ENCODE assay signal across 8 cellular contexts in genomic region chr6:97068211-97068610, GRCh38.
DNase-seq lines count a peak whose midpoint lies in the region; ATAC-seq and TF ChIP-seq lines count a peak whose summit lies in the region.

No MANE protein-coding gene starts in this region.

- no peaks in the 10 kb centered on the region for H3K4me1 ChIP-seq in heart left ventricle
- no peaks in the 10 kb centered on the region for H3K4me1 ChIP-seq in right atrium auricular region
- H3K4me1 ChIP-seq in OCI-LY7 (ENCODE audit: insufficient read depth, low read length, poor library complexity, severe bottlenecking), result no peaks in the 10 kb centered on the region
- H3K4me1 ChIP-seq in tibial nerve, result no peaks in the 10 kb centered on the region

- ATAC-seq in heart left ventricle (no peak), HG02798 (IDR thresholded peaks at IDR 0.05; ENCODE audit: poor library complexity, unreplicated experiment) (no peak), HG02885 (IDR thresholded peaks at IDR 0.05; ENCODE audit: poor library complexity, unreplicated experiment) (no peak)

- POLR2A ChIA-PET in OCI-LY7 (lab: Charles Lee), result no interaction called here

- H3K36me3 ChIP-seq in heart left ventricle, result no peaks in the 10 kb centered on the region
- H3K36me3 ChIP-seq in right atrium auricular region, result no peaks in the 10 kb centered on the region
- no peaks in the 10 kb centered on the region for H3K36me3 ChIP-seq in OCI-LY7 (ENCODE audit: insufficient read depth, low read length)
- H3K36me3 ChIP-seq in tibial nerve, result no peaks in the 10 kb centered on the region

- H2AFZ ChIP-seq in OCI-LY7 (ENCODE audit: low read length), result no peak overlapping the region

- H3K9me2 ChIP-seq in OCI-LY7 (ENCODE audit: insufficient read depth, low read length), result no peaks in the 10 kb centered on the region

- no peak for TF ChIP-seq EP300 in tibial nerve (IDR thresholded peaks at IDR 0.05)

- intact Hi-C loops in heart left ventricle (cut with DNase I) (loop anchor here in 8 of 10 donors (5.0 to 10.0 kb wide), 3 partner anchors 324 to 523 kb away; no protein-coding TSS in a partner anchor), OCI-LY7 (cut with micrococcal nuclease; ENCODE audit: unreplicated experiment) (loop anchor here (1.0 kb wide), 1 partner anchor 326 kb away; no protein-coding TSS in a partner anchor)

- H3K4me2 ChIP-seq in OCI-LY7 (ENCODE audit: low read length), result no peak overlapping the region

- 54 to 69% (median 61%) methylated on average over 1 of the region's 1 CpG for WGBS in heart left ventricle, 4 donors
- 49% methylated on average over 1 of the region's 1 CpG for WGBS in tibial nerve, 2 donors

- no peaks in the 10 kb centered on the region for H3K9me3 ChIP-seq in heart left ventricle
- no peaks in the 10 kb centered on the region for H3K9me3 ChIP-seq in right atrium auricular region
- H3K9me3 ChIP-seq in OCI-LY7 (ENCODE audit: low read length), result no peaks in the 10 kb centered on the region
- no peaks in the 10 kb centered on the region for H3K9me3 ChIP-seq in tibial nerve

- H3K27me3 ChIP-seq in heart left ventricle, result no peaks in the 10 kb centered on the region
- no peaks in the 10 kb centered on the region for H3K27me3 ChIP-seq in right atrium auricular region
- H3K27me3 ChIP-seq in tibial nerve, result no peaks in the 10 kb centered on the region

- no peak for DNase-seq in heart left ventricle
- no peak for DNase-seq in right atrium auricular region (ENCODE audit: low spot score)
- DNase-seq in OCI-LY7 (ENCODE audit: low spot score), result peak; percentile 43
- DNase-seq in erythroblast (lab: John Stamatoyannopoulos, UW), result peak; percentile 29 to 53
- no peak for DNase-seq in tibial nerve (ENCODE audit: low spot score in 2 of 2)
- no peak for DNase-seq in iPS-NIHi7 (ENCODE audit: extremely low spot score)

- H4K20me1 ChIP-seq in OCI-LY7 (ENCODE audit: insufficient read depth, low read length), result no peaks in the 10 kb centered on the region

- TF ChIP-seq POLR2A in heart left ventricle (IDR thresholded peaks at IDR 0.05), result no peak
- TF ChIP-seq POLR2A in erythroblast (IDR thresholded peaks at IDR 0.05; ENCODE audit: low read length), result no peak
- no peak for TF ChIP-seq POLR2A in tibial nerve (IDR thresholded peaks at IDR 0.05)

- no peaks in the 10 kb centered on the region for H3K79me2 ChIP-seq in OCI-LY7 (ENCODE audit: insufficient read depth, low read depth, low read length)

- BruUV-seq in OCI-LY7 (replicated peaks; lab: Mats Ljungman, UMichigan), result no TSS peak

- peak in 10 of 12 donors; percentile 17 to 62 (median 48) for TF ChIP-seq CTCF in heart left ventricle (IDR thresholded peaks at IDR 0.05)
- peak in 1 of 2 donors; percentile 58 for TF ChIP-seq CTCF in right atrium auricular region (IDR thresholded peaks at IDR 0.05)
- TF ChIP-seq CTCF in OCI-LY7 (conservative IDR thresholded peaks at IDR 0.05; ENCODE audit: low read length), result peak; percentile 89
- TF ChIP-seq CTCF in tibial nerve (IDR thresholded peaks at IDR 0.05), result peak; percentile 14 to 43 (median 33)

- CTCF ChIA-PET in OCI-LY7 (lab: Charles Lee; ENCODE audit: unreplicated experiment), result no interaction called here

- H3K27ac ChIP-seq in heart left ventricle, result no peak overlapping the region
- no peak overlapping the region for H3K27ac ChIP-seq in right atrium auricular region
- no peak overlapping the region for H3K27ac ChIP-seq in OCI-LY7 (ENCODE audit: low read depth, low read length, poor library complexity, severe bottlenecking)
- H3K27ac ChIP-seq in tibial nerve, result no peak overlapping the region

- H3K4me3 ChIP-seq in heart left ventricle (no peak overlapping the region), right atrium auricular region (no peak overlapping the region), OCI-LY7 (ENCODE audit: low read depth, low read length, poor library complexity, severe bottlenecking) (no peak overlapping the region), tibial nerve (no peak overlapping the region)

Comparison
In these comparisons a context has a peak if more than half of its experiments do, and no peak if none do; other contexts are left out.
1. DNase-seq: peak in OCI-LY7 (single experiment) and erythroblast (2 of 2); none in heart left ventricle (0 of 5), right atrium auricular region (single experiment), tibial nerve (0 of 2) and iPS-NIHi7 (single experiment).